In the genomic region with DNA sequence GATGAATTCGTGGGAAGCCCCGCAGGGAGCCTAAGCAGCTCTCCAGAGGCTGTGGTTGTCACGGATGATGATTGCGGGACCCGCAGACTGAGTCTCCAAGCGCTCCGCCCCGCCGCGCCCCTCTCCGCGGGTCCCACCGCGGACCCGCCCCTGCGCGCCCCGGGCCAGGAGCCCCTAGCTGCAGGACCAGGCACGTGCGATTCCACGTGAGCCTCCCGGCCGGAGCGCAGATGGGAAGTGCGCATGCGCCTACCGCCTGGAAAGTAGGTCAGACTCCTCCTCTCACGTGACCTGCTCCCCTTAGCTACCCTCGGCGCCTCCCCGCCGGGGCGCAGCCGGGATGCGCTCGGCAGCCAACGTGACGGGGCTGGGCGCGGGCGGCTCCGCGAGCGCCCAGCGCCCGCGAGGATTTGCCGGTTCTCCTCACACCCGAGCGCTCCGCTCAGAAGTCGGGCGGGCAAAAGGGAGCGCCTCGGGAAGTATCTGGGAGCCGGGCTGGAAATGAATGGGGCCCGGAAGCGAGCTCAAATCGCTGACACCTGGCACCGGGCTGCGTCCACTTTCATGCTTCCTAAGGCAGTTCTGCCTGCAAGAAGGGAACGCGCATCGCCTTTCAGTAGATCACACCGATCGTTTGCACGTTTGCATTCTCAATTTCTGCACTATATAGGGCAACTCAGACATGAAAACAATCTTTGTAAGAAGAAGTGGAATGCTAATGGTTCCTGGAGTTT, we compare ENCODE assay signal across 8 cellular contexts. TPM values are rescaled to one million over a fixed set of nuclear protein-coding genes. Genes with fewer than 3 reads are reported as not detected.
A peak's percentile ranks its signal among the peaks of the same experiment; 100 is the strongest.
DNase-seq lines count a peak whose midpoint lies in the region; ATAC-seq and TF ChIP-seq lines count a peak whose summit lies in the region.

No MANE protein-coding gene starts in this region.

- H3K36me3 ChIP-seq in MG63 = no peaks in the 10 kb centered on the region
- no peaks in the 10 kb centered on the region for H3K36me3 ChIP-seq in SK-N-SH (replicated peaks in 1 of 2; ENCODE audit: control insufficient read depth in 1 of 2, insufficient read depth in 2 of 2, low read length in 1 of 2)

- WGBS in SK-N-SH (ENCODE audit: low lambda C conversion rate) = 2% methylated on average over 55 of the region's 67 CpGs

- H3K27ac Mint-ChIP-seq in activated naive CD4-positive, alpha-beta T cell treated with anti-CD3 and anti-CD28 coated beads, Interleukin-2, amount 50 U/mL, for 72 hours = no peak overlapping the region

- peak; percentile 96 to 98 for ATAC-seq in activated naive CD4-positive, alpha-beta T cell treated with anti-CD3 and anti-CD28 coated beads, Interleukin-2, amount 50 U/mL, for 72 hours
- ATAC-seq in omental fat pad (ENCODE audit: low FRiP score) = peak; percentile 99

- H3K9ac ChIP-seq in SK-N-SH = peak overlapping the region; percentile 46

- no peaks in the 10 kb centered on the region for H3K27me3 ChIP-seq in MG63
- no peaks in the 10 kb centered on the region for H3K27me3 ChIP-seq in SK-N-SH (ENCODE audit: insufficient read depth)

- no peaks in the 10 kb centered on the region for H3K9me3 ChIP-seq in MG63
- H3K9me3 ChIP-seq in SK-N-SH = no peaks in the 10 kb centered on the region

- TF ChIP-seq CTCF in SK-N-SH (IDR thresholded peaks at IDR 0.05) (no peak), omental fat pad (IDR thresholded peaks at IDR 0.05) (no peak)

- no peaks in the 10 kb centered on the region for H3F3A ChIP-seq in SK-N-SH (replicated peaks; ENCODE audit: insufficient read depth)

- H3K4me2 ChIP-seq in SK-N-SH = peak overlapping the region; percentile 75

- TF ChIP-seq RAD21 in SK-N-SH (IDR thresholded peaks at IDR 0.05; ENCODE audit: low read length) = peak; percentile 13

- DNase-seq in GF-D8 (lab: John Stamatoyannopoulos, UW) (peak; percentile 59), HCEC 1CT (peak; percentile 87), MG63 (peak; percentile 93), SK-N-SH (peak; percentile 100), glomerular visceral epithelial cell (ENCODE audit: extremely low spot score) (peak; percentile 92), omental fat pad (ENCODE audit: low spot score) (peak; percentile 87)
- DNase-seq in activated naive CD4-positive, alpha-beta T cell treated with anti-CD3 and anti-CD28 coated beads, Interleukin-2, amount 50 U/mL, for 72 hours (ENCODE audit: low spot score in 2 of 2) = peak; percentile 80

- H3K4me3 ChIP-seq in MG63 = peak overlapping the region; percentile 59
- peak overlapping the region; percentile 68 to 71 for H3K4me3 ChIP-seq in SK-N-SH (ENCODE audit: low read depth in 2 of 2, low read length in 1 of 2)

- no peaks in the 10 kb centered on the region for H3K9me3 Mint-ChIP-seq in activated naive CD4-positive, alpha-beta T cell treated with anti-CD3 and anti-CD28 coated beads, Interleukin-2, amount 50 U/mL, for 72 hours

- H4K20me1 ChIP-seq in SK-N-SH (ENCODE audit: insufficient read depth) = no peaks in the 10 kb centered on the region

- POLR2A ChIA-PET in SK-N-SH (lab: Yijun Ruan, JAX) = interaction anchor here (0.6 to 1.6 kb wide), 5 partner anchors 9 to 155 kb away, joined by 3 to 8 read pairs (median 4); a partner anchor contains a TSS

- no peaks in the 10 kb centered on the region for H3K9me2 ChIP-seq in SK-N-SH

- no peaks in the 10 kb centered on the region for H3K79me2 ChIP-seq in SK-N-SH (ENCODE audit: insufficient read depth)

- H3K27ac ChIP-seq in SK-N-SH (ENCODE audit: low read depth in 2 of 2, low read length in 1 of 2) (peak overlapping the region; percentile 6 to 76; a peak in 3 of 4 replicates), temporal lobe (ENCODE audit: low read depth, low read length) (peak overlapping the region; percentile 72)

- H3K36me3 Mint-ChIP-seq in activated naive CD4-positive, alpha-beta T cell treated with anti-CD3 and anti-CD28 coated beads, Interleukin-2, amount 50 U/mL, for 72 hours = no peaks in the 10 kb centered on the region

- TF ChIP-seq EP300 in SK-N-SH (IDR thresholded peaks at IDR 0.05; ENCODE audit: borderline replicate concordance in 1 of 2, low read depth in 1 of 2, low read length in 1 of 2) = no peak; a peak in 2 of 4 replicates

- H2AFZ ChIP-seq in SK-N-SH (ENCODE audit: low read depth) = peak overlapping the region; percentile 93

- peaks cover 0 to 9% of the 10 kb centered on the region in 2 experiments; a peak in 3 of 4 replicates for H3K4me1 ChIP-seq in SK-N-SH (ENCODE audit: control insufficient read depth in 1 of 2, insufficient read depth in 2 of 2, low read depth in 1 of 2, low read length in 1 of 2)

- CTCF ChIA-PET in SK-N-SH (lab: Yijun Ruan, JAX) = interaction anchor here (0.6 to 7.1 kb wide), 35 partner anchors 9 to 1477 kb away, joined by 3 to 60 read pairs (median 4); a partner anchor contains a TSS

TF ChIP-seq in SK-N-SH, 30 proteins besides CTCF, POLR2A, EP300 and RAD21 (continues in another document):
- TF ChIP-seq, protein P1, sequence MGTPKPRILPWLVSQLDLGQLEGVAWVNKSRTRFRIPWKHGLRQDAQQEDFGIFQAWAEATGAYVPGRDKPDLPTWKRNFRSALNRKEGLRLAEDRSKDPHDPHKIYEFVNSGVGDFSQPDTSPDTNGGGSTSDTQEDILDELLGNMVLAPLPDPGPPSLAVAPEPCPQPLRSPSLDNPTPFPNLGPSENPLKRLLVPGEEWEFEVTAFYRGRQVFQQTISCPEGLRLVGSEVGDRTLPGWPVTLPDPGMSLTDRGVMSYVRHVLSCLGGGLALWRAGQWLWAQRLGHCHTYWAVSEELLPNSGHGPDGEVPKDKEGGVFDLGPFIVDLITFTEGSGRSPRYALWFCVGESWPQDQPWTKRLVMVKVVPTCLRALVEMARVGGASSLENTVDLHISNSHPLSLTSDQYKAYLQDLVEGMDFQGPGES (IDR thresholded peaks at IDR 0.05; ENCODE audit: low read depth, low read length) = no peak
- TF ChIP-seq SMC3 (IDR thresholded peaks at IDR 0.05; ENCODE audit: low read depth, low read length) (no peak; the same call in 1 of the 2 replicates), RXRA (IDR thresholded peaks at IDR 0.05; ENCODE audit: borderline replicate concordance, low read depth) (peak; percentile 30; the same call in 1 of the 2 replicates), NFIC (IDR thresholded peaks at IDR 0.05; ENCODE audit: borderline replicate concordance) (no peak), GATA2 (CRISPR knock-in tag; IDR thresholded peaks at IDR 0.05) (no peak; the same call in 1 of the 2 replicates), RFX5 (IDR thresholded peaks at IDR 0.05; ENCODE audit: low read length) (0 out of 2 replicates have a peak, but pooled peaks have one; percentile 11), GABPA (IDR thresholded peaks at IDR 0.05; ENCODE audit: low read depth) (no peak), YY1 (IDR thresholded peaks at IDR 0.05; ENCODE audit: low read depth) (no peak)
- TF ChIP-seq, protein P2, sequence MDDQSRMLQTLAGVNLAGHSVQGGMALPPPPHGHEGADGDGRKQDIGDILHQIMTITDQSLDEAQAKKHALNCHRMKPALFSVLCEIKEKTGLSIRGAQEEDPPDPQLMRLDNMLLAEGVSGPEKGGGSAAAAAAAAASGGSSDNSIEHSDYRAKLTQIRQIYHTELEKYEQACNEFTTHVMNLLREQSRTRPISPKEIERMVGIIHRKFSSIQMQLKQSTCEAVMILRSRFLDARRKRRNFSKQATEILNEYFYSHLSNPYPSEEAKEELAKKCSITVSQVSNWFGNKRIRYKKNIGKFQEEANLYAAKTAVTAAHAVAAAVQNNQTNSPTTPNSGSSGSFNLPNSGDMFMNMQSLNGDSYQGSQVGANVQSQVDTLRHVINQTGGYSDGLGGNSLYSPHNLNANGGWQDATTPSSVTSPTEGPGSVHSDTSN (IDR thresholded peaks at IDR 0.05) = no peak
- TF ChIP-seq, protein P3, sequence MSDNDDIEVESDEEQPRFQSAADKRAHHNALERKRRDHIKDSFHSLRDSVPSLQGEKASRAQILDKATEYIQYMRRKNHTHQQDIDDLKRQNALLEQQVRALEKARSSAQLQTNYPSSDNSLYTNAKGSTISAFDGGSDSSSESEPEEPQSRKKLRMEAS (IDR thresholded peaks at IDR 0.05; ENCODE audit: low read depth) = peak; percentile 99
- TF ChIP-seq, protein P4, sequence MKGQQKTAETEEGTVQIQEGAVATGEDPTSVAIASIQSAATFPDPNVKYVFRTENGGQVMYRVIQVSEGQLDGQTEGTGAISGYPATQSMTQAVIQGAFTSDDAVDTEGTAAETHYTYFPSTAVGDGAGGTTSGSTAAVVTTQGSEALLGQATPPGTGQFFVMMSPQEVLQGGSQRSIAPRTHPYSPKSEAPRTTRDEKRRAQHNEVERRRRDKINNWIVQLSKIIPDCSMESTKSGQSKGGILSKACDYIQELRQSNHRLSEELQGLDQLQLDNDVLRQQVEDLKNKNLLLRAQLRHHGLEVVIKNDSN (IDR thresholded peaks at IDR 0.05; ENCODE audit: borderline replicate concordance, low read depth) = peak; percentile 94

RNA-seq across cellular contexts. Expression of a gene that starts 26.4 kb away (rescaled TPM):
- total RNA-seq in MG63 (2014; rRNA removed; shearing (Covaris generic); ENCODE audit: low replicate concordance) = 1.9 and 8.2 TPM in 2 replicates
- 0.03 and 0.21 TPM in 2 replicates for polyA plus RNA-seq in SK-N-SH (2012; rRNA removed)
- 0.08 and 0.18 TPM in 2 replicates for polyA plus RNA-seq in SK-N-SH (2012; cell fraction: cytosol; rRNA removed)
- 0.21 and 0.22 TPM in 2 replicates for polyA plus RNA-seq in SK-N-SH (2012; cell fraction: nucleus; rRNA removed)
- total RNA-seq in activated naive CD4-positive, alpha-beta T cell treated with anti-CD3 and anti-CD28 coated beads, Interleukin-2, amount 50 U/mL, for 72 hours = 1 to 10 TPM in 1 of 2 donors, under 1 TPM in 1; 0.11 to 1.8 TPM
- 10 to 100 TPM; 12.5 to 15.4 (median 14.6) TPM for total RNA-seq in omental fat pad
- 6.6 TPM for total RNA-seq in temporal lobe

Comparison
In these comparisons a context has a peak if more than half of its experiments do, and no peak if none do; other contexts are left out.
1. Peak in every context shown above with its lines: DNase-seq, ATAC-seq, H3K4me3 ChIP-seq and H3K27ac ChIP-seq.